14 cellular contexts compared by ENCODE assay signal in the genomic region with DNA sequence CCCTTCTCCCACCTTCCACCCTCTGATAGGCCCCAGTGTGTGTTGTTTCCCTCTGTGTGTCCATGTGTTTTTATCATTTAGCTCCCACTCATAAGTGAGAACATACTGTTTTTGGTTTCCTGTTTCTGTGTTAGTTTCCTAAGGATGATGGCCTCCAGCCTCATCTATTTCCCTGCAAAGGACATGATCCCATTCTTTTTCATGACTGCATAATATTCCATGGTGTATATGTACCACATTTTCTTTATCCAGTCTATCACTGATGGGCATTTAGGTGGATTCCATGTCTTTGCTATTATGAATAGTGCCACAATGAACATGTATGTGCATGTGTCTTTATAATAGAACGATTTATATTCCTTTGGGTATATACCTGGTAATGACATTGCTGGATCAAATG. TPM values are rescaled to one million over a fixed set of nuclear protein-coding genes. Genes with fewer than 3 reads are reported as not detected.
"Had no signal": no experiment of that assay in that cellular context is flagged by ENCODE, and none has a peak within 500 bp of the region (broad histone marks: within the 10 kb centered on the region; RNA-seq: fewer than 3 reads in every experiment).

No MANE protein-coding gene starts in this region.

RNA-seq across cellular contexts. Expression of a gene that starts 6.1 kb away (rescaled TPM):
- total RNA-seq: stomach, subcutaneous adipose tissue, suprapubic skin, temporal lobe, thoracic aorta, thyroid gland, tibial nerve, transverse colon, upper lobe of left lung, upper lobe of right lung, ureter, urinary bladder, vagina had no signal
- polyA plus RNA-seq: stomach, thymus, urinary bladder had no signal

RNA-seq across cellular contexts. Expression of a gene that starts 41.6 kb away (rescaled TPM):
- total RNA-seq: temporal lobe, thoracic aorta, thyroid gland, upper lobe of right lung, vagina had no signal
- polyA plus RNA-seq: stomach had no signal
